In genomic region chr7:128476402-128477335, GRCh38 we compare ENCODE assay signal across 8 cellular contexts. TPM values are rescaled to one million over a fixed set of nuclear protein-coding genes. Genes with fewer than 3 reads are reported as not detected.
DNase-seq lines count a peak whose midpoint lies in the region; ATAC-seq lines count a peak whose summit lies in the region.
"Not testable (repeated sequence)": the region's sequence is repeated elsewhere in the genome, so short reads cannot be mapped to it uniquely, and the experiment has no call there.

METTL2B (plus strand) TSS chr7:128476748; CDS start chr7:128476766, 18 bp downstream.

- H3K36me3 ChIP-seq in BLaER1 treated with 17β-estradiol and CSF1 and Interleukin-3, amounts not matched to agents 10 nM and 100 nM = peaks cover 11 to 29% (median 24%) of the 10 kb centered on the region in 11 experiments

- H3K9ac ChIP-seq in BLaER1 treated with 17β-estradiol and CSF1 and Interleukin-3, amounts not matched to agents 10 nM and 100 nM = peak within 1 kb of the TSS; percentile 87 to 92 (median 91)

- H3K4me1 Mint-ChIP-seq in activated CD4-positive, alpha-beta T cell treated with anti-CD3 and anti-CD28 coated beads, Interleukin-2, amount 10 ng/mL, durations not matched to agents 24 days and 14 days = peaks cover 15% of the 10 kb centered on the region

- peaks cover 0 to 32% (median 5%) of the 10 kb centered on the region in 11 experiments; a peak in 6 of 22 replicates for H4K20me1 ChIP-seq in BLaER1 treated with 17β-estradiol and CSF1 and Interleukin-3, amounts not matched to agents 10 nM and 100 nM

- intact Hi-C loops in activated CD4-positive, alpha-beta T cell treated with anti-CD3 and anti-CD28 coated beads, Interleukin-2, amount 10 ng/mL, durations not matched to agents 24 days and 14 days (cut with micrococcal nuclease) = loop anchor here (1.0 to 5.0 kb wide), 5 partner anchors 17 to 406 kb away; partner anchors contain the start of gene RBM28

- H3K4me3 ChIP-seq in BLaER1 treated with 17β-estradiol and CSF1 and Interleukin-3, amounts not matched to agents 10 nM and 100 nM = peak within 1 kb of the TSS; percentile 78 to 90 (median 84)

- H3K27ac ChIP-seq in BLaER1 treated with 17β-estradiol and CSF1 and Interleukin-3, amounts not matched to agents 10 nM and 100 nM = peak within 1 kb of the TSS; percentile 70 to 91 (median 88)

- H3K27me3 ChIP-seq in BLaER1 treated with 17β-estradiol and CSF1 and Interleukin-3, amounts not matched to agents 10 nM and 100 nM = not testable (repeated sequence)

- peak; percentile 94 to 99 for DNase-seq in NCI-H526 (lab: John Stamatoyannopoulos, UW)
- peak; percentile 98 for DNase-seq in activated CD4-positive, alpha-beta T cell treated with anti-CD3 and anti-CD28 coated beads, Interleukin-2, amount 10 ng/mL, durations not matched to agents 24 days and 14 days
- DNase-seq in dedifferentiated amniotic fluid mesenchymal stem cell (ENCODE audit: extremely low spot score) = peak; percentile 90
- DNase-seq in left lobe of liver (ENCODE audit: low spot score) = peak; percentile 91
- peak; percentile 84 to 85 for DNase-seq in stimulated activated CD4-positive, alpha-beta T cell treated with anti-CD3 and anti-CD28 coated beads, Interleukin-2, amount 100 ng/mL, for 48 hours

- H3K36me3 Mint-ChIP-seq in activated CD4-positive, alpha-beta T cell treated with anti-CD3 and anti-CD28 coated beads, Interleukin-2, amount 10 ng/mL, durations not matched to agents 24 days and 14 days (ENCODE audit: low read depth) = peaks cover 19% of the 10 kb centered on the region

- H3K9me3 Mint-ChIP-seq in activated CD4-positive, alpha-beta T cell treated with anti-CD3 and anti-CD28 coated beads, Interleukin-2, amount 10 ng/mL, durations not matched to agents 24 days and 14 days = not testable (repeated sequence)

- peaks cover 14 to 23% (median 16%) of the 10 kb centered on the region in 10 experiments for H3K4me1 ChIP-seq in BLaER1 treated with 17β-estradiol and CSF1 and Interleukin-3, amounts not matched to agents 10 nM and 100 nM

- ATAC-seq in GM19324 (IDR thresholded peaks at IDR 0.05; ENCODE audit: low FRiP score, unreplicated experiment) (peak; percentile 95), HG03469 (IDR thresholded peaks at IDR 0.05; ENCODE audit: unreplicated experiment) (peak; percentile 80), left lobe of liver (peak; percentile 97)

- not testable (repeated sequence) for H3K27me3 Mint-ChIP-seq in activated CD4-positive, alpha-beta T cell treated with anti-CD3 and anti-CD28 coated beads, Interleukin-2, amount 10 ng/mL, durations not matched to agents 24 days and 14 days

- H3K4me3 Mint-ChIP-seq in activated CD4-positive, alpha-beta T cell treated with anti-CD3 and anti-CD28 coated beads, Interleukin-2, amount 10 ng/mL, durations not matched to agents 24 days and 14 days = peak within 1 kb of the TSS; percentile 98

- H3K27ac Mint-ChIP-seq in activated CD4-positive, alpha-beta T cell treated with anti-CD3 and anti-CD28 coated beads, Interleukin-2, amount 10 ng/mL, durations not matched to agents 24 days and 14 days = peak within 1 kb of the TSS; percentile 97

- H3K9me3 ChIP-seq in BLaER1 treated with 17β-estradiol and CSF1 and Interleukin-3, amounts not matched to agents 10 nM and 100 nM (replicated peaks in 1 of 11) = not testable (repeated sequence)

- peak within 1 kb of the TSS; percentile 87 to 94 (median 91) for H3K4me2 ChIP-seq in BLaER1 treated with 17β-estradiol and CSF1 and Interleukin-3, amounts not matched to agents 10 nM and 100 nM

RNA-seq across cellular contexts. Expression of gene METTL2B, which starts in this region (rescaled TPM):
- total RNA-seq in activated CD4-positive, alpha-beta T cell treated with anti-CD3 and anti-CD28 coated beads, Interleukin-2, amount 10 ng/mL, durations not matched to agents 24 days and 14 days = 61.1 and 71.3 TPM in 2 replicates
- 13.9 TPM for total RNA-seq in left lobe of liver

Comparison
In these comparisons a context has a peak if more than half of its experiments do, and no peak if none do; other contexts are left out.
1. Peak in every context shown above with its lines: DNase-seq, ATAC-seq, H3K4me3 ChIP-seq and H3K27ac ChIP-seq.